Comparison of ENCODE assay signal across 25 cellular contexts in genomic region chr5:39970117-39970798, GRCh38.
A peak's percentile ranks its signal among the peaks of the same experiment; 100 is the strongest.
DNase-seq lines count a peak whose midpoint lies in the region; ATAC-seq lines count a peak whose summit lies in the region.
"Had no signal": no experiment of that assay in that cellular context is flagged by ENCODE, and none has a peak within 500 bp of the region (broad histone marks: within the 10 kb centered on the region; RNA-seq: fewer than 3 reads in every experiment).

No MANE protein-coding gene starts in this region.

- DNase-seq in left colon: no peak
- DNase-seq in natural killer cell treated with Interleukin-12 subunit alpha and Interleukin-12 subunit beta and Interleukin-15 and Interleukin-18, amount 100 ng/mL, for 72 hours (ENCODE audit: low spot score): no peak
- no peak for DNase-seq in NCI-H526 (lab: John Stamatoyannopoulos, UW)
- DNase-seq: CD8-positive, alpha-beta memory T cell; DMS 273 treated with DMSO at 0.1 percent for 48 hours; DMS79; EL; GDM1; HFFc6; NCI-H1048; NCI-H1417; NCI-H1694; NCI-H2029 treated with DMSO at 0.1 percent for 48 hours; NCI-H446 treated with DMSO at 0.1 percent for 48 hours; NCI-H526 treated with DMSO at 0.1 percent for 48 hours; SHP77 had no signal

- ATAC-seq in GM18508 (IDR thresholded peaks at IDR 0.05; ENCODE audit: insufficient read depth, unreplicated experiment) (peak; percentile 71), GM19463 (IDR thresholded peaks at IDR 0.05; ENCODE audit: unreplicated experiment) (peak; percentile 84), HG02938 (IDR thresholded peaks at IDR 0.05; ENCODE audit: unreplicated experiment) (peak; percentile 89), HG03378 (IDR thresholded peaks at IDR 0.05; ENCODE audit: unreplicated experiment) (peak; percentile 75), left colon (no peak), HG03039 (IDR thresholded peaks at IDR 0.05; ENCODE audit: unreplicated experiment) (no peak)
- no peak for ATAC-seq in natural killer cell treated with Interleukin-12 subunit alpha and Interleukin-12 subunit beta and Interleukin-15 and Interleukin-18, amount 100 ng/mL, for 72 hours
- ATAC-seq: GM12878, GM23338, Panc1 had no signal

- H3K9me3 Mint-ChIP-seq in natural killer cell treated with Interleukin-12 subunit alpha and Interleukin-12 subunit beta and Interleukin-15 and Interleukin-18, amount 100 ng/mL, for 72 hours: no peaks in the 10 kb centered on the region
- H3K9me3 Mint-ChIP-seq: CD8-positive, alpha-beta memory T cell; HFFc6 had no signal

- H3K27ac Mint-ChIP-seq in natural killer cell treated with Interleukin-12 subunit alpha and Interleukin-12 subunit beta and Interleukin-15 and Interleukin-18, amount 100 ng/mL, for 72 hours: no peak overlapping the region
- H3K27ac Mint-ChIP-seq: B cell; CD8-positive, alpha-beta memory T cell; GM23338; HFFc6 had no signal

- no peaks in the 10 kb centered on the region for H3K4me1 Mint-ChIP-seq in natural killer cell treated with Interleukin-12 subunit alpha and Interleukin-12 subunit beta and Interleukin-15 and Interleukin-18, amount 100 ng/mL, for 72 hours (ENCODE audit: low read depth in 2 of 2)
- H3K4me1 Mint-ChIP-seq: B cell; CD8-positive, alpha-beta memory T cell; GM23338 had no signal

- H3K4me3 Mint-ChIP-seq in natural killer cell treated with Interleukin-12 subunit alpha and Interleukin-12 subunit beta and Interleukin-15 and Interleukin-18, amount 100 ng/mL, for 72 hours: no peak overlapping the region
- H3K4me3 Mint-ChIP-seq: B cell; CD8-positive, alpha-beta memory T cell; GM23338; HFFc6 had no signal

- H3K36me3 Mint-ChIP-seq in natural killer cell treated with Interleukin-12 subunit alpha and Interleukin-12 subunit beta and Interleukin-15 and Interleukin-18, amount 100 ng/mL, for 72 hours: no peaks in the 10 kb centered on the region

- peaks cover 4 to 12% of the 10 kb centered on the region in 2 donors for H3K27me3 Mint-ChIP-seq in natural killer cell treated with Interleukin-12 subunit alpha and Interleukin-12 subunit beta and Interleukin-15 and Interleukin-18, amount 100 ng/mL, for 72 hours

- intact Hi-C loops in left colon (cut with DNase I, micrococcal nuclease): no loop called here

Comparison
In these comparisons a context has a peak if more than half of its experiments do, and no peak if none do; other contexts are left out.
1. ATAC-seq: peak in GM18508 (single experiment), GM19463 (single experiment), HG02938 (single experiment) and HG03378 (single experiment); none in left colon (single experiment), HG03039 (single experiment) and natural killer cell treated with Interleukin-12 subunit alpha and Interleukin-12 subunit beta and Interleukin-15 and Interleukin-18, amount 100 ng/mL, for 72 hours (0 of 2).